13 cellular contexts compared by ENCODE assay signal in genomic region chr3:1404270-1404669, GRCh38.
A peak's percentile ranks its signal among the peaks of the same experiment; 100 is the strongest.
DNase-seq lines count a peak whose midpoint lies in the region; ATAC-seq and TF ChIP-seq lines count a peak whose summit lies in the region.
"Had no signal": no experiment of that assay in that cellular context is flagged by ENCODE, and none has a peak within 500 bp of the region (broad histone marks: within the 10 kb centered on the region; RNA-seq: fewer than 3 reads in every experiment).

No MANE protein-coding gene starts in this region.

- H3K18ac ChIP-seq in mesenchymal stem cell (ENCODE audit: low read depth in 1 of 2, low read length in 2 of 2), result no peak overlapping the region

- H3K36me3 ChIP-seq in H7 (replicated peaks; ENCODE audit: control insufficient read depth, insufficient read depth, low read length), result no peaks in the 10 kb centered on the region
- no peaks in the 10 kb centered on the region for H3K36me3 ChIP-seq in mesenchymal stem cell (ENCODE audit: control insufficient read depth in 1 of 2, insufficient read depth in 2 of 2, low read depth in 1 of 2, low read length in 2 of 2)
- H3K36me3 ChIP-seq in mucosa of descending colon (ENCODE audit: low read depth), result no peaks in the 10 kb centered on the region
- H3K36me3 ChIP-seq: esophagus squamous epithelium, SJSA1 had no signal

- no peak overlapping the region for H3K4me2 ChIP-seq in mesenchymal stem cell (ENCODE audit: low read length, poor library complexity, severe bottlenecking)

- no peak overlapping the region for H2BK120ac ChIP-seq in mesenchymal stem cell (ENCODE audit: low read depth, low read length)

- no peak overlapping the region for H4K8ac ChIP-seq in mesenchymal stem cell (ENCODE audit: low read length)

- H3K14ac ChIP-seq in mesenchymal stem cell (ENCODE audit: low read length in 2 of 2), result no peak overlapping the region

- H2AK5ac ChIP-seq in mesenchymal stem cell (ENCODE audit: low read length, severe bottlenecking), result no peak overlapping the region

- no peak overlapping the region for H3K9ac ChIP-seq in mesenchymal stem cell (ENCODE audit: low read length)

- H3K4ac ChIP-seq in mesenchymal stem cell (ENCODE audit: low read depth in 1 of 2, low read length in 2 of 2), result no peak overlapping the region

- DNase-seq in H7, result peak; percentile 40
- DNase-seq in astrocyte of the spinal cord (ENCODE audit: low read depth, low spot score), result peak; percentile 37
- peak; percentile 0 for DNase-seq in mesenchymal stem cell
- no peak for DNase-seq in GM03348 (ENCODE audit: low spot score)
- no peak for DNase-seq in stimulated activated CD4-positive, alpha-beta T cell treated with anti-CD3 and anti-CD28 coated beads, Interleukin-2, amount 100 ng/mL, for 48 hours
- no peak for DNase-seq in effector CD8-positive, alpha-beta T cell (lab: John Stamatoyannopoulos, UW)
- DNase-seq in mucosa of descending colon, result no peak
- DNase-seq: activated naive CD4-positive, alpha-beta T cell treated with anti-CD3 and anti-CD28 coated beads, Interleukin-2, amount 50 U/mL, for 16 hours; AML-193; esophagus squamous epithelium had no signal

- no peak overlapping the region for H2BK12ac ChIP-seq in mesenchymal stem cell (ENCODE audit: low read length in 2 of 2)

- TF ChIP-seq CTCF in 22Rv1 (IDR thresholded peaks at IDR 0.05) (no peak), astrocyte of the spinal cord (IDR thresholded peaks at IDR 0.05; ENCODE audit: low read depth, low read length) (no peak), mucosa of descending colon (IDR thresholded peaks at IDR 0.05) (no peak)

- H3K27ac ChIP-seq in 22Rv1, result peak overlapping the region; percentile 49
- peak overlapping the region; percentile 84 for H3K27ac ChIP-seq in mesenchymal stem cell (ENCODE audit: low read length, poor library complexity, severe bottlenecking)
- H3K27ac ChIP-seq: esophagus squamous epithelium, SJSA1 had no signal

- H2BK15ac ChIP-seq in mesenchymal stem cell (ENCODE audit: low read depth, poor library complexity, severe bottlenecking), result no peak overlapping the region

- H4K91ac ChIP-seq in mesenchymal stem cell (ENCODE audit: low read length), result no peak overlapping the region

- H3K9me3 ChIP-seq in mesenchymal stem cell (ENCODE audit: control insufficient read depth, low read length) (peaks cover 3% of the 10 kb centered on the region), mucosa of descending colon (no peaks in the 10 kb centered on the region)
- H3K9me3 ChIP-seq: esophagus squamous epithelium, SJSA1 had no signal

- ATAC-seq in mucosa of descending colon, result no peak
- ATAC-seq: stimulated activated effector memory CD8-positive, alpha-beta T cell treated with anti-CD3 and anti-CD28 coated beads, Interleukin-12 subunit alpha, Interleukin-12 subunit beta, amount 100 ng/mL, for 72 hours had no signal

- H3K4me1 ChIP-seq in mesenchymal stem cell (ENCODE audit: control insufficient read depth, insufficient read depth, low read depth, low read length) (no peaks in the 10 kb centered on the region), mucosa of descending colon (ENCODE audit: low read depth) (no peaks in the 10 kb centered on the region)
- H3K4me1 ChIP-seq: esophagus squamous epithelium, SJSA1 had no signal

- H3K4me3 ChIP-seq in H7 (ENCODE audit: insufficient read depth, low read depth, low read length) (no peak overlapping the region), astrocyte of the spinal cord (ENCODE audit: low read depth, low read length) (no peak overlapping the region), mesenchymal stem cell (ENCODE audit: insufficient read depth in 1 of 2, low read depth in 1 of 2, low read length in 2 of 2) (no peak overlapping the region), mucosa of descending colon (no peak overlapping the region)
- H3K4me3 ChIP-seq: esophagus squamous epithelium, SJSA1 had no signal

- H3K79me1 ChIP-seq in mesenchymal stem cell (replicated peaks; ENCODE audit: low read length, poor library complexity, severe bottlenecking), result no peaks in the 10 kb centered on the region

- in situ Hi-C loops in astrocyte of the spinal cord (cut with HindIII; ENCODE audit: low sequenced_read_pairs), result no loop called here

- no peak overlapping the region for H2BK5ac ChIP-seq in mesenchymal stem cell (ENCODE audit: low read depth, low read length, poor library complexity, severe bottlenecking)

- WGBS in mesenchymal stem cell, result no CpG with 5 or more reads among the region's 1 CpG

- no peak overlapping the region for H2AFZ ChIP-seq in mesenchymal stem cell (ENCODE audit: low read depth, low read length)

- H3K27me3 ChIP-seq in H7 (ENCODE audit: control insufficient read depth, insufficient read depth, low read length), result no peaks in the 10 kb centered on the region
- H3K27me3 ChIP-seq in mesenchymal stem cell (ENCODE audit: control insufficient read depth in 1 of 2, insufficient read depth in 1 of 2, low read length in 2 of 2), result no peaks in the 10 kb centered on the region
- H3K27me3 ChIP-seq: esophagus squamous epithelium, SJSA1 had no signal

- intact Hi-C loops in mucosa of descending colon (cut with DNase I, micrococcal nuclease), result no loop called here

- no peak overlapping the region for H3K23ac ChIP-seq in mesenchymal stem cell (ENCODE audit: low read length in 2 of 2)

Comparison
In these comparisons a context has a peak if more than half of its experiments do, and no peak if none do; other contexts are left out.
1. DNase-seq: peak in H7 (single experiment), astrocyte of the spinal cord (single experiment) and mesenchymal stem cell (single experiment); none in GM03348 (single experiment), stimulated activated CD4-positive, alpha-beta T cell treated with anti-CD3 and anti-CD28 coated beads, Interleukin-2, amount 100 ng/mL, for 48 hours (0 of 2), effector CD8-positive, alpha-beta T cell (single experiment) and mucosa of descending colon (0 of 3).